In the genomic region with DNA sequence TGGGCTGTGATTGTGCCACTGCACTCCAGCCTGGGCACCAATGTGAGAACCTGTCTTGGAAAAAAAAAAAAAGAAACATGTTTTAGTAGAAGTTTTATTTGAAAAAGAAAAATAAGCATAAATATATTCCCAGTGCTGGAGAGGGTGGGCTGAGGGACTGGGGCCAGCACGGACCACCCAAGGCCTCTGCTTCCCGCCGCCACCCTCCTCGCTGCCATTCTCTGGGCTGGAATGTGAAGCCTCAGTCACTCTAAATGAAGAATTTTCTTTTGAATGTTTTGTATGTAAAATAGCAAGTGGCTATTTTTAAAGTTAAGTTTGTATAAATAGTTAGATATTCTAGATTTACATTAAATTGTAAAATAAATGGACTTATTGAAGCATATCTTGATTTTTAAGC, we compare ENCODE assay signal across 21 cellular contexts.
"Had no signal": no experiment of that assay in that cellular context is flagged by ENCODE, and none has a peak within 500 bp of the region (broad histone marks: within the 10 kb centered on the region; RNA-seq: fewer than 3 reads in every experiment).

No MANE protein-coding gene starts in this region.

- ATAC-seq: foreskin keratinocyte, gastroesophageal sphincter, heart left ventricle, left colon, left lobe of liver, mucosa of descending colon had no signal

- H3K36me3 ChIP-seq: esophagus muscularis mucosa, gastroesophageal sphincter, left ventricle myocardium inferior had no signal

- H3K9me3 ChIP-seq: esophagus muscularis mucosa, gastroesophageal sphincter, heart left ventricle, left ventricle myocardium inferior, mucosa of descending colon had no signal

- H3K4me3 ChIP-seq: coronary artery, dorsolateral prefrontal cortex, esophagus muscularis mucosa, gastroesophageal sphincter, heart left ventricle, hepatocyte, left ventricle myocardium inferior, lung, mucosa of descending colon had no signal

- DNase-seq: dermis blood vessel endothelial cell; effector CD4-positive, alpha-beta T cell; effector memory CD4-positive, alpha-beta T cell; foreskin keratinocyte; hypothalamus; immature natural killer cell; islet precursor cell; kidney glomerular epithelial cell; left colon; left ventricle myocardium inferior; mammary epithelial cell; mucosa of descending colon; naive B cell had no signal

- H3K79me2 ChIP-seq: hepatocyte had no signal

- H3K27me3 ChIP-seq: dorsolateral prefrontal cortex, esophagus muscularis mucosa, foreskin keratinocyte, gastroesophageal sphincter, heart left ventricle, hepatocyte had no signal

- H2AFZ ChIP-seq: hepatocyte had no signal

- H3K4me2 ChIP-seq: hepatocyte had no signal

- H3K4me1 ChIP-seq: foreskin keratinocyte had no signal

- H3K27ac ChIP-seq: coronary artery, dorsolateral prefrontal cortex, esophagus muscularis mucosa, foreskin keratinocyte, gastroesophageal sphincter, heart left ventricle, hepatocyte, left ventricle myocardium inferior had no signal
